Comparison of ENCODE assay signal across 18 cellular contexts in the genomic region with DNA sequence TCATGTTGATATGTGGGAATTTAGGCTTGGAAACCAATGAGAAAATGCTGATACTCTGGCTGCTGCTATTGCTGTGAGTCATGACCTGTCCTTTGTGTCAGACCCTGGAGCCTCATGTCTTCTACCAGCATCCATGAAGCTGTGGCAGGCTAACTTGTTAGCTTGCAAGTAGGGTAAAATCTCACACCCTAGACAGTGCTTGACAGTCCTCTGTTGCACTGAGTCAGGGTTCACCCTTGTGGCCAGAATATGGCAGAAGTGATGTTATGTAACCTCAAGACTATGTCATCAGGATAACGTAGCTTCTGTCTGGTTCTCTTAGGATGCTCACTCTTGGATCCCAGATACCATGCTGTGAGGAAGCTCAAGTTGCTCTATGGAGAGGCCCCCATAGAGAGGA.
"Had no signal": no experiment of that assay in that cellular context is flagged by ENCODE, and none has a peak within 500 bp of the region (broad histone marks: within the 10 kb centered on the region; RNA-seq: fewer than 3 reads in every experiment).

No MANE protein-coding gene starts in this region.

- H3K27me3 ChIP-seq: right atrium auricular region, transverse colon had no signal

- DNase-seq: activated CD4-positive, alpha-beta T cell treated with anti-CD3 and anti-CD28 coated beads, Interleukin-2, amount 10 ng/mL, durations not matched to agents 24 days and 14 days; activated CD4-positive, CD25-positive, alpha-beta regulatory T cell; activated CD8-positive, alpha-beta memory T cell treated with anti-CD3 and anti-CD28 coated beads, Interleukin-2, amount 50 U/mL, for 48 hours; activated gamma-delta T cell; activated T-cell treated with anti-CD3 and anti-CD28 coated beads, Interleukin-2, amount 50 U/mL, for 72 hours; amniotic stem cell; hippocampal formation; left ventricle myocardium superior; mesenchymal stem cell; natural killer cell; occipital lobe; stimulated activated CD4-positive, alpha-beta T cell treated with anti-CD3 and anti-CD28 coated beads, Interleukin-4, amount 100 ng/mL, for 4 hours; stimulated activated CD8-positive, alpha-beta memory T cell treated with anti-CD3 and anti-CD28 coated beads, Interleukin-4, amount 100 ng/mL, for 48 hours; stimulated activated naive CD8-positive, alpha-beta T cell treated with anti-CD3 and anti-CD28 coated beads, Interleukin-15, Interleukin-2, amounts not matched to agents 100 U/mL and 50 U/mL, for 24 hours; transverse colon had no signal

- H3K4me2 ChIP-seq: smooth muscle cell had no signal

- H3K36me3 ChIP-seq: right atrium auricular region, transverse colon had no signal

- ATAC-seq: activated CD8-positive, alpha-beta T cell treated with anti-CD3 and anti-CD28 coated beads, Interleukin-2, amount 10 ng/mL, durations not matched to agents 7 days and 5 days; activated T-cell treated with anti-CD3 and anti-CD28 coated beads, Interleukin-2, amount 50 U/mL, for 72 hours; left ventricle myocardium superior; stimulated activated naive CD8-positive, alpha-beta T cell treated with anti-CD3 and anti-CD28 coated beads, Interleukin-15, Interleukin-2, amounts not matched to agents 100 U/mL and 50 U/mL, for 24 hours had no signal

- H3K4me3 ChIP-seq: right atrium auricular region, smooth muscle cell, transverse colon had no signal

- H3K27ac ChIP-seq: right atrium auricular region, transverse colon had no signal

- H3K4me1 ChIP-seq: right atrium auricular region, transverse colon had no signal
